Comparison of ENCODE assay signal across 1 cellular context in the genomic region with DNA sequence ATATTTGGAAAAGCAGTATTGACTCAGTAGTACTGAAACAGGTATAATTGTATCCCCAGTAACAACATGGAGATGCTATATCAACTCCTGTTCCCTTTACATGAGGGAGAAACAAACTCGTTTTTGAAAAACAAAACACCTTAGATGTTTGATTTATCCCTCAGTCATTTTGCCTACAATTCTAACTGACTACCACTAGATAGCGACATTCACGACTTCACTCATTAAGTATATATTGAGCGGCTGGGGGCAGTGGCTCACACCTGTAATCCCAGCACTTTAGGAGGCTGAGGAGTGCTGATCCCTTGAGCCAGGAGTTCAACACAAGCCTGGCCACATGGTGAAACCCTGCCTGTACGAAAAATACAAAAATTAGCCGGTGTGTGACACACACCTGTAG.
TF ChIP-seq lines count a peak whose summit lies in the region.

No MANE protein-coding gene starts in this region.

TF ChIP-seq in H1, 55 proteins besides CTCF, POLR2A, EP300 and RAD21:
- TF ChIP-seq TEAD4 (IDR thresholded peaks at IDR 0.05; ENCODE audit: low read depth, low read length), result no peak
- TF ChIP-seq TCF12 (IDR thresholded peaks at IDR 0.05; ENCODE audit: low read depth, low read length), result no peak
- TF ChIP-seq SIN3A (conservative IDR thresholded peaks at IDR 0.05 in 1 of 2, IDR thresholded peaks at IDR 0.05 in 1 of 2; ENCODE audit: low read depth in 1 of 2, low read length in 2 of 2), result no peak
- no peak for TF ChIP-seq CHD1 (IDR thresholded peaks at IDR 0.05; ENCODE audit: low read depth, low read length)
- no peak for TF ChIP-seq CHD2 (IDR thresholded peaks at IDR 0.05; ENCODE audit: low read length)
- no peak for TF ChIP-seq HDAC2 (IDR thresholded peaks at IDR 0.05; ENCODE audit: borderline replicate concordance in 1 of 2, low read depth in 2 of 2, low read length in 2 of 2)
- no peak for TF ChIP-seq SIRT6 (IDR thresholded peaks at IDR 0.05; ENCODE audit: low read length)
- TF ChIP-seq POLR2AphosphoS5 (IDR thresholded peaks at IDR 0.05; ENCODE audit: low read depth, low read length), result no peak
- TF ChIP-seq SAP30 (IDR thresholded peaks at IDR 0.05; ENCODE audit: insufficient read depth, insufficient replicate concordance, low read length), result no peak
- no peak for TF ChIP-seq SIX5 (IDR thresholded peaks at IDR 0.05; ENCODE audit: low read depth, low read length)
- TF ChIP-seq FOSL1 (IDR thresholded peaks at IDR 0.05; ENCODE audit: insufficient read depth, low read depth, low read length), result no peak
- TF ChIP-seq BRCA1 (IDR thresholded peaks at IDR 0.05; ENCODE audit: low read depth, low read length), result no peak
- TF ChIP-seq CTBP2 (IDR thresholded peaks at IDR 0.05; ENCODE audit: borderline replicate concordance, insufficient read depth, insufficient read length, low read length), result no peak
- no peak for TF ChIP-seq SP4 (IDR thresholded peaks at IDR 0.05; ENCODE audit: low read length)
- TF ChIP-seq SUZ12 (IDR thresholded peaks at IDR 0.05; ENCODE audit: low read length), result no peak
